Comparison of ENCODE assay signal across 8 cellular contexts in genomic region chr20:51541189-51542032, GRCh38. TPM values are rescaled to one million over a fixed set of nuclear protein-coding genes. Genes with fewer than 3 reads are reported as not detected.
A peak's percentile ranks its signal among the peaks of the same experiment; 100 is the strongest.
DNase-seq lines count a peak whose midpoint lies in the region; ATAC-seq and TF ChIP-seq lines count a peak whose summit lies in the region.

No MANE protein-coding gene starts in this region.

- WGBS in urinary bladder, result 26% methylated on average over 13 of the region's 13 CpGs

- no peak for TF ChIP-seq CTCF in GM13976 (IDR thresholded peaks at IDR 0.05; ENCODE audit: borderline replicate concordance, control extremely low read depth, extremely low read depth, insufficient read depth, missing control alignments)
- TF ChIP-seq CTCF in cardiac muscle cell (IDR thresholded peaks at IDR 0.05; ENCODE audit: low read depth, low read length), result no peak

- H3K36me3 ChIP-seq in cardiac muscle cell (no peaks in the 10 kb centered on the region), urinary bladder (ENCODE audit: insufficient read depth) (no peaks in the 10 kb centered on the region)

- peak; percentile 53 for ATAC-seq in HG02884 (IDR thresholded peaks at IDR 0.05; ENCODE audit: unreplicated experiment)

- peak; percentile 69 for DNase-seq in GM13976 (ENCODE audit: low spot score)
- peak; percentile 97 for DNase-seq in OCI-M1 (lab: John Stamatoyannopoulos, UW)
- peak; percentile 93 for DNase-seq in activated effector memory CD4-positive, alpha-beta T cell treated with anti-CD3 and anti-CD28 coated beads, Interleukin-2, amount 50 U/mL, for 16 hours
- peak; percentile 80 to 95 for DNase-seq in cardiac muscle cell (ENCODE audit: low read depth in 1 of 2, low spot score in 1 of 2)
- DNase-seq in putamen (ENCODE audit: low spot score), result peak; percentile 80
- no peak for DNase-seq in COLO829 (ENCODE audit: low spot score)

- H3K4me3 ChIP-seq in cardiac muscle cell (peak overlapping the region; percentile 86), urinary bladder (ENCODE audit: low read depth, low read length) (peak overlapping the region; percentile 46)

- in situ Hi-C loops in GM13976 (cut with MboI; ENCODE audit: low sequenced_read_pairs, unreplicated experiment), result no loop called here

- peaks cover 32% of the 10 kb centered on the region for H3K4me1 ChIP-seq in cardiac muscle cell (ENCODE audit: low read depth)
- H3K4me1 ChIP-seq in urinary bladder (ENCODE audit: insufficient read depth), result peaks cover 2% of the 10 kb centered on the region

- H3K27me3 ChIP-seq in cardiac muscle cell, result no peaks in the 10 kb centered on the region

- no peaks in the 10 kb centered on the region for H3K9me3 ChIP-seq in cardiac muscle cell (ENCODE audit: low read depth)

- H3K27ac ChIP-seq in cardiac muscle cell (peak overlapping the region; percentile 87), urinary bladder (ENCODE audit: low read depth) (peak overlapping the region; percentile 40)

RNA-seq across cellular contexts. Expression of gene NFATC2, which starts 1.1 kb away (rescaled TPM):
- 9.2 and 17.0 TPM in 2 replicates for total RNA-seq in cardiac muscle cell
- polyA plus RNA-seq in cardiac muscle cell, result 5.8 and 11.3 TPM in 2 replicates
- 8.8 TPM for total RNA-seq in urinary bladder
- 2.1 TPM for polyA plus RNA-seq in urinary bladder
